Comparison of ENCODE assay signal across 23 cellular contexts in the genomic region with DNA sequence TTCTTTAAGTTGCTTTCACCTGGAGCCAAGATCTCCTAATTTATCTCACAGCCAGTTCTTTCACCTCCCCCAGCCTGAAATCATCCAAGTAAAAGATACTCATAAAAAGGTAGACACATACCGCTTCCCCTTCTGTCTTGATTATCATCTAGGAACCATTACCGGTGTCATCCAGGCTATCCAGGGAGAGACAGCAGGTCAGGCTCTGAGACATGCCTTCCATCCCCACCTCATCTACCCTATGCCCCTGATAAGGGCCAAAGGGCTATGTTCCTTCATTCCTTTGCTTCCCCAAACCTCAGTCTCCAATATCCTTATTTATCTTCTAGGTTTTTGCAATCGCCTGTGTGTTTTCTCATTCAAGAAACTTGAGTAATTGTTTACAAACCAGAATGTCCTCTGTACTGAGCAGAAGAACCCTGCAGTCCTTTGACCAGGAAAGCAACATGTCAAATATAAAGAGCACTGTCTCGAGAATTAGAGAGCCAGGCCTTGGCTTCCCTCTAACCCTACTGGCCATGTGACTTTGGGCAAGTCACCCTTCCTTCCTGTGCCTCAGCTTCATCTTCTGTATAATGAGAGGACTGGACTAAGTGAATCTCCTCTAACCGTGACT. TPM values are rescaled to one million over a fixed set of nuclear protein-coding genes. Genes with fewer than 3 reads are reported as not detected.
A peak's percentile ranks its signal among the peaks of the same experiment; 100 is the strongest.
DNase-seq lines count a peak whose midpoint lies in the region; ATAC-seq, FAIRE-seq and TF ChIP-seq lines count a peak whose summit lies in the region.
"Had no signal": no experiment of that assay in that cellular context is flagged by ENCODE, and none has a peak within 500 bp of the region (broad histone marks: within the 10 kb centered on the region; RNA-seq: fewer than 3 reads in every experiment).

No MANE protein-coding gene starts in this region.

- intact Hi-C loops in right lobe of liver (cut with DNase I) = no loop called here

- no peak for DNase-seq in A549 (ENCODE audit: low read depth in 1 of 2, low spot score in 1 of 2)
- peak; percentile 17 for DNase-seq in dermis blood vessel endothelial cell
- DNase-seq in right lobe of liver = no peak
- no peak for DNase-seq in Peyer's patch
- DNase-seq in NCI-H510A (lab: John Stamatoyannopoulos, UW) = no peak
- no peak for DNase-seq in NCI-H1694 (lab: John Stamatoyannopoulos, UW)
- DNase-seq: ACHN, BE2C, GOT3, HFFc6, NCI-H1092, NCI-H1417 treated with DMSO at 0.1 percent for 48 hours, NCI-H187, NCI-H524 treated with DMSO at 0.1 percent for 48 hours, NCI-H774, SHP77 had no signal

- CTCF ChIA-PET in A549 (lab: Yijun Ruan, JAX) = interaction anchor here (1.2 kb wide), 1 partner anchor 172 kb away, joined by 3 read pairs; no protein-coding TSS in a partner anchor

- TF ChIP-seq RAD21 in A549 (conservative IDR thresholded peaks at IDR 0.05 in 1 of 2, IDR thresholded peaks at IDR 0.05 in 1 of 2) = no peak

- H3K9me3 ChIP-seq in A549 (no peaks in the 10 kb centered on the region), Loucy (ENCODE audit: insufficient read depth, low read depth, low read length) (no peaks in the 10 kb centered on the region), right lobe of liver (no peaks in the 10 kb centered on the region), Peyer's patch (no peaks in the 10 kb centered on the region)
- H3K9me3 ChIP-seq: HAP-1 had no signal

- H3K4me2 ChIP-seq in A549 (0 out of 3 replicates have a peak overlapping the region, but pooled peaks have one; percentile 17), Loucy (ENCODE audit: low read depth, low read length, poor library complexity, severe bottlenecking) (peak overlapping the region; percentile 30)
- H3K4me2 ChIP-seq: KMS-11 had no signal

- TF ChIP-seq CTCF in A549 (IDR thresholded peaks at IDR 0.05) (no peak), Loucy (conservative IDR thresholded peaks at IDR 0.05; ENCODE audit: low read length) (no peak), right lobe of liver (IDR thresholded peaks at IDR 0.05) (no peak), Peyer's patch (IDR thresholded peaks at IDR 0.05) (no peak)

- no peak for ATAC-seq in A549
- ATAC-seq in right lobe of liver = peak in 3 of 4 donors; percentile 29 to 82 (median 50)
- no peak for ATAC-seq in GM18520 (IDR thresholded peaks at IDR 0.05; ENCODE audit: unreplicated experiment)

- H4K20me1 ChIP-seq in Loucy (ENCODE audit: insufficient read depth, low read length, poor library complexity, severe bottlenecking) = peaks cover 4% of the 10 kb centered on the region

- 76% methylated on average over 5 of the region's 5 CpGs for WGBS in A549 (ENCODE audit: missing lambda C conversion rate)
- 56% methylated on average over 5 of the region's 5 CpGs for WGBS in right lobe of liver (ENCODE audit: insufficient coverage, low coverage, low lambda C conversion rate, missing lambda C conversion rate)

- H3K4me3 ChIP-seq in A549 (no peak overlapping the region), Loucy (ENCODE audit: low read length, poor library complexity, severe bottlenecking) (no peak overlapping the region), right lobe of liver (no peak overlapping the region), Peyer's patch (no peak overlapping the region)
- H3K4me3 ChIP-seq: HAP-1 had no signal

- TF ChIP-seq EP300 in A549 (IDR thresholded peaks at IDR 0.05) = no peak

- H3K4me1 ChIP-seq in A549 = peaks cover 8% of the 10 kb centered on the region; the same call in 2 of the 3 replicates
- H3K4me1 ChIP-seq in Loucy (ENCODE audit: insufficient read depth, low read length, poor library complexity, severe bottlenecking) = peaks cover 12% of the 10 kb centered on the region
- peaks cover 0 to 17% (median 0%) of the 10 kb centered on the region in 4 donors for H3K4me1 ChIP-seq in right lobe of liver
- no peaks in the 10 kb centered on the region for H3K4me1 ChIP-seq in Peyer's patch
- H3K4me1 ChIP-seq: BE2C, HAP-1 had no signal

- H3F3A ChIP-seq in Loucy (ENCODE audit: low read depth) = no peaks in the 10 kb centered on the region

- no peaks in the 10 kb centered on the region for H3K27me3 ChIP-seq in Loucy (ENCODE audit: insufficient read depth, low read length, poor library complexity, severe bottlenecking)
- H3K27me3 ChIP-seq in right lobe of liver = no peaks in the 10 kb centered on the region
- H3K27me3 ChIP-seq in Peyer's patch = no peaks in the 10 kb centered on the region
- H3K27me3 ChIP-seq: BE2C had no signal

- H2AFZ ChIP-seq in Loucy (ENCODE audit: low read length) = no peak overlapping the region

- H3K79me2 ChIP-seq in Loucy (ENCODE audit: insufficient read depth, low read length) = 0 out of 2 replicates have a peak, but pooled peaks cover 15% of the 10 kb centered on the region

- no peaks in the 10 kb centered on the region for H3K9me2 ChIP-seq in Loucy (replicated peaks; ENCODE audit: low read depth, low read length)

- H3K36me3 ChIP-seq in Loucy (ENCODE audit: insufficient read depth, low read length) (peaks cover 7% of the 10 kb centered on the region; the same call in 1 of the 2 replicates), right lobe of liver (no peaks in the 10 kb centered on the region), Peyer's patch (peaks cover 0 to 6% (median 0%) of the 10 kb centered on the region in 3 donors)
- H3K36me3 ChIP-seq: HAP-1 had no signal

- H3K27ac ChIP-seq in A549 (no peak overlapping the region), right lobe of liver (no peak overlapping the region), Peyer's patch (no peak overlapping the region)
- H3K27ac ChIP-seq: 22Rv1, KMS-11, RWPE1 had no signal

- no peak for TF ChIP-seq POLR2A in A549 (IDR thresholded peaks at IDR 0.05; ENCODE audit: low read length)
- TF ChIP-seq POLR2A in right lobe of liver (IDR thresholded peaks at IDR 0.05) = no peak
- TF ChIP-seq POLR2A in Peyer's patch (IDR thresholded peaks at IDR 0.05) = no peak

- POLR2A ChIA-PET in A549 (lab: Yijun Ruan, JAX) = no interaction called here

- no peak overlapping the region for H3K9ac ChIP-seq in Loucy (ENCODE audit: low read depth, low read length, poor library complexity, severe bottlenecking)
- H3K9ac ChIP-seq: KMS-11 had no signal

- no peak for FAIRE-seq in A549 (lab: Jason Lieb, UNC)
- FAIRE-seq: G401.6 had no signal

TF ChIP-seq in A549, 52 proteins besides CTCF, POLR2A, EP300 and RAD21:
- TF ChIP-seq, protein P1, sequence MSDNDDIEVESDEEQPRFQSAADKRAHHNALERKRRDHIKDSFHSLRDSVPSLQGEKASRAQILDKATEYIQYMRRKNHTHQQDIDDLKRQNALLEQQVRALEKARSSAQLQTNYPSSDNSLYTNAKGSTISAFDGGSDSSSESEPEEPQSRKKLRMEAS (IDR thresholded peaks at IDR 0.05) = no peak

RNA-seq across cellular contexts. Expression of gene TNFRSF21, which starts 41.0 kb away (rescaled TPM):
- polyA plus RNA-seq in A549 (2011; rRNA removed) (14.1 and 15.2 TPM in 2 replicates), A549 (2017; fragmentation: RNase III; extraction: RNeasy Plus Mini Kit Qiagen cat#74134 plus additional on column Dnase treatment) (14.3 to 16.1 TPM (median 15.6 TPM) in 3 replicates)
- polyA plus RNA-seq in A549 (2012; cell fraction: cytosol; rRNA removed) = 10.6 and 12.3 TPM in 2 replicates
- 8.0 and 8.9 TPM in 2 replicates for polyA plus RNA-seq in A549 (2012; cell fraction: nucleus; rRNA removed)
- polyA minus RNA-seq in A549 (2011; rRNA and poly(A)+ RNA removed) = 30.7 and 31.7 TPM in 2 replicates
- total RNA-seq in dermis blood vessel endothelial cell (56.0 and 71.9 TPM in 2 replicates), right lobe of liver (1 to 10 TPM; 1.9 to 7.9 (median 5.3) TPM), Peyer's patch (10 to 100 TPM in 3 of 4 donors, 1 to 10 TPM in 1; 9.1 to 53.4 (median 46.1) TPM)

Comparison
In these comparisons a context has a peak if more than half of its experiments do, and no peak if none do; other contexts are left out.
1. ATAC-seq: peak in right lobe of liver (3 of 4); none in A549 (0 of 2) and GM18520 (single experiment).